ENCODE assay signal across 8 cellular contexts in the genomic region with DNA sequence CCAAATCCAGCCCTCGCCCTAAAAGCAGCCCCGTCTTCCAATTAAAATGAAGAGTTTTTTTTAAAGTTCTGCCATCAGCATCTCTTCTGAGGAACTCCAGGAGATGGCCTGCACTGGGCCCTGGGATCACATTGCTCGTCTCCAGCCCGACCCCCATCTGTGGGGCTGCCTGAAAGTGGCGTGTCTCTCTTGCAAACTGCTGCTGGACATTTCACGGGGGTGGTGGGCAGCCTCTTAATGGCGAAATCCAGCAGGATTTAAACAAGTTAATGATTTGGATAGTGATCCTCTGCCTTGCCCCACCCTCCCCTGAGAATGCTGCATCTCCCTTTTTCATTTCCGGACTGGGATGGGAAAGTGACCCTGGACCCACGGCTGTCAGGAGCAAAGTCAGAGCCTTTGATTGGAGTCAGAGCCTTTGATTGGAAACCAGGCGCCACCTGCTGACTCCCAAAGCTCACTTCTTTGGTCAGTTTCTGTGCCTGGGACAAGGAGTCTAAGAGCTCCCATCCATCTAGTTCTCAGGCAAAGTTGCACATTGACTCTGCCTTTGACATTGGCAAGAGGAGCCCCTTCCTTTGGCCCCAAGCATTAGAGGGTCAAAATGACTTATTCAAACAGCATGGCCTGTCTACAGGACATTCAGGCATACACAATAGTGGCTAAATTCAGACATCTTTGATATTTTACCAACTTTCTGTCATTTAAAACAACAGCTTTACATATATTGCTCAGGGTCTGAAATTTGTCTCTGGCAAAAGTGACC.
DNase-seq lines count a peak whose midpoint lies in the region; TF ChIP-seq lines count a peak whose summit lies in the region.

No MANE protein-coding gene starts in this region.

- TF ChIP-seq CTCF in fibroblast of the aortic adventitia (IDR thresholded peaks at IDR 0.05; ENCODE audit: insufficient read depth, low read length), result peak; percentile 83

- no peak overlapping the region for H3K4me3 ChIP-seq in fibroblast of the aortic adventitia (ENCODE audit: low read depth, low read length)

- DNase-seq in NCI-H524 (lab: John Stamatoyannopoulos, UW) (peak; percentile 45 to 76), NCI-H524 treated with DMSO at 0.1 percent for 48 hours (lab: John Stamatoyannopoulos, UW) (no peak), M059J (ENCODE audit: low read depth) (peak; percentile 76), SK-N-DZ (ENCODE audit: low spot score) (peak; percentile 68), fibroblast of the aortic adventitia (ENCODE audit: low read depth) (peak; percentile 81), occipital lobe (lab: John Stamatoyannopoulos, UW) (peak; percentile 22), T-helper 9 cell (no peak), GF-D8 (lab: John Stamatoyannopoulos, UW) (no peak)

Comparison
In these comparisons a context has a peak if more than half of its experiments do, and no peak if none do; other contexts are left out.
1. DNase-seq: peak in NCI-H524 (2 of 2), M059J (single experiment), SK-N-DZ (single experiment), fibroblast of the aortic adventitia (single experiment) and occipital lobe (single experiment); none in NCI-H524 treated with DMSO at 0.1 percent for 48 hours (single experiment), T-helper 9 cell (single experiment) and GF-D8 (single experiment).